Comparison of ENCODE assay signal across 14 cellular contexts in genomic region chr19:3109491-3109890, GRCh38. TPM values are rescaled to one million over a fixed set of nuclear protein-coding genes. Genes with fewer than 3 reads are reported as not detected.
DNase-seq lines count a peak whose midpoint lies in the region; FAIRE-seq and TF ChIP-seq lines count a peak whose summit lies in the region.
"Had no signal": no experiment of that assay in that cellular context is flagged by ENCODE, and none has a peak within 500 bp of the region (broad histone marks: within the 10 kb centered on the region; RNA-seq: fewer than 3 reads in every experiment).

No MANE protein-coding gene starts in this region.

- 94% methylated on average over 18 of the region's 22 CpGs for WGBS in mammary epithelial cell (ENCODE audit: low coverage, missing lambda C conversion rate)

- FAIRE-seq in kidney (lab: Jason Lieb, UNC): no peak
- FAIRE-seq: H54 had no signal

- no peak overlapping the region for H3K9ac ChIP-seq in mammary epithelial cell (ENCODE audit: insufficient read depth, low read length)
- H3K9ac ChIP-seq in kidney (ENCODE audit: low read length in 2 of 2): no peak overlapping the region

- POLR2A ChIA-PET in MCF 10A (lab: Yijun Ruan, JAX): no interaction called here

- peaks cover 2% of the 10 kb centered on the region for H4K20me1 ChIP-seq in mammary epithelial cell (ENCODE audit: insufficient read depth, low read length)

- in situ Hi-C loops in mammary epithelial cell (cut with MboI; ENCODE audit: low sequenced_read_pairs in 2 of 2): loop anchor here (10.0 kb wide), 2 partner anchors 145 to 155 kb away; no protein-coding TSS in a partner anchor
- in situ Hi-C loops in GM13977 (cut with MboI; ENCODE audit: low pct_unique_long_range_greater_than_20kb, low sequenced_read_pairs, unreplicated experiment): loop anchor here (10.0 kb wide), 1 partner anchor 145 kb away; no protein-coding TSS in a partner anchor

- H3K27me3 ChIP-seq in mammary epithelial cell (ENCODE audit: insufficient read depth, low read length) (no peaks in the 10 kb centered on the region), BE2C (no peaks in the 10 kb centered on the region)

- H3K27ac ChIP-seq in mammary epithelial cell (ENCODE audit: insufficient read depth, low read depth, low read length) (no peak overlapping the region), kidney (ENCODE audit: low read depth in 2 of 2, low read length in 2 of 2) (no peak overlapping the region)
- H3K27ac ChIP-seq: 22Rv1, HL-60 had no signal

- H3K36me3 Mint-ChIP-seq in MCF 10A (ENCODE audit: insufficient read depth, unreplicated experiment): peaks cover 12% of the 10 kb centered on the region

- H3K4me3 ChIP-seq in mammary epithelial cell (replicated peaks in 1 of 3; ENCODE audit: insufficient read depth in 1 of 3, low read depth in 2 of 3, low read length in 3 of 3) (no peak overlapping the region), BE2C (ENCODE audit: low read depth, low read length) (no peak overlapping the region), kidney (ENCODE audit: low read length in 2 of 2) (no peak overlapping the region)

- intact Hi-C loops in MCF 10A (cut with micrococcal nuclease): no loop called here
- intact Hi-C loops in mammary epithelial cell (cut with micrococcal nuclease): loop anchor here (10.0 kb wide), 1 partner anchor 225 kb away; no protein-coding TSS in a partner anchor
- intact Hi-C loops in kidney (cut with DNase I): loop anchor here (10.0 kb wide), 1 partner anchor 145 kb away; no protein-coding TSS in a partner anchor

- peaks cover 6% of the 10 kb centered on the region for H3K4me1 Mint-ChIP-seq in MCF 10A (ENCODE audit: insufficient read depth, unreplicated experiment)

- H3K27me3 Mint-ChIP-seq in MCF 10A (ENCODE audit: insufficient read depth, unreplicated experiment): no peaks in the 10 kb centered on the region
- H3K27me3 Mint-ChIP-seq: CD4-positive, alpha-beta T cell had no signal

- CTCF ChIA-PET in MCF 10A (lab: Yijun Ruan, JAX): interaction anchor here (0.9 to 6.6 kb wide), 10 partner anchors 11 to 157 kb away, joined by 3 to 42 read pairs (median 16); no protein-coding TSS in a partner anchor
- CTCF ChIA-PET in mammary epithelial cell (lab: Charles Lee; ENCODE audit: low non-redundant PET): no interaction called here

- H3K9me3 ChIP-seq in mammary epithelial cell (replicated peaks; ENCODE audit: insufficient read depth, low read length) (no peaks in the 10 kb centered on the region), BE2C (no peaks in the 10 kb centered on the region), kidney (ENCODE audit: control insufficient read depth in 1 of 2, low read length in 2 of 2) (no peaks in the 10 kb centered on the region)

- no peak overlapping the region for H2AFZ ChIP-seq in mammary epithelial cell (ENCODE audit: low read depth, low read length)

- BruUV-seq in MCF 10A (replicated peaks; lab: Mats Ljungman, UMichigan) (no TSS peak), mammary epithelial cell (replicated peaks; lab: Mats Ljungman, UMichigan) (no TSS peak)

- H3K9me3 Mint-ChIP-seq in MCF 10A (ENCODE audit: unreplicated experiment): no peaks in the 10 kb centered on the region
- H3K9me3 Mint-ChIP-seq: CD4-positive, alpha-beta T cell had no signal

- no peak for DNase-seq in MCF 10A (ENCODE audit: unreplicated experiment)
- DNase-seq in mammary epithelial cell: no peak
- DNase-seq in BE2C: peak; percentile 4
- DNase-seq in GM13977 (ENCODE audit: low spot score): no peak
- peak; percentile 73 for DNase-seq in kidney
- no peak for DNase-seq in activated CD8-positive, alpha-beta memory T cell treated with anti-CD3 and anti-CD28 coated beads for 24 hours
- DNase-seq in activated gamma-delta T cell treated with Interleukin-2 at 50 U/mL for 16 hours: no peak
- no peak for DNase-seq in SIG-M5 (lab: John Stamatoyannopoulos, UW)
- DNase-seq: Calu3; CD4-positive, alpha-beta T cell had no signal

- H3K27ac Mint-ChIP-seq in MCF 10A (ENCODE audit: low read depth, unreplicated experiment): peak overlapping the region; percentile 53
- H3K27ac Mint-ChIP-seq: CD4-positive, alpha-beta T cell had no signal

- H3K36me3 ChIP-seq in mammary epithelial cell (ENCODE audit: insufficient read depth, low read length): no peaks in the 10 kb centered on the region
- H3K36me3 ChIP-seq in BE2C: peaks cover 8% of the 10 kb centered on the region; the same call in 1 of the 2 replicates
- peaks cover 0 to 3% of the 10 kb centered on the region in 2 donors for H3K36me3 ChIP-seq in kidney (ENCODE audit: control insufficient read depth in 1 of 2, insufficient read depth in 2 of 2, low read length in 2 of 2)

- TF ChIP-seq CTCF in MCF 10A (IDR thresholded peaks at IDR 0.05; ENCODE audit: unreplicated experiment) (no peak), mammary epithelial cell (conservative IDR thresholded peaks at IDR 0.05 in 1 of 2, IDR thresholded peaks at IDR 0.05 in 1 of 2; ENCODE audit: extremely low read depth in 1 of 2, insufficient read depth in 1 of 2, low read depth in 1 of 2, low read length in 2 of 2) (no peak), BE2C (IDR thresholded peaks at IDR 0.05; ENCODE audit: low read depth, low read length) (no peak), GM13977 (IDR thresholded peaks at IDR 0.05; ENCODE audit: extremely low read depth, insufficient read depth, missing control alignments) (peak; percentile 2), kidney (IDR thresholded peaks at IDR 0.05; ENCODE audit: borderline replicate concordance, extremely low read depth, insufficient read depth) (no peak)

- H3K4me1 ChIP-seq in mammary epithelial cell (ENCODE audit: insufficient read depth, low read length) (no peaks in the 10 kb centered on the region), BE2C (no peaks in the 10 kb centered on the region), kidney (ENCODE audit: control insufficient read depth in 1 of 2, insufficient read depth in 1 of 2, low read depth in 1 of 2, low read length in 2 of 2) (peaks cover 13 to 23% of the 10 kb centered on the region in 2 donors)

- dilution Hi-C loops in mammary epithelial cell (cut with HindIII; ENCODE audit: low sequenced_read_pairs): no loop called here

- no peak overlapping the region for H3K4me3 Mint-ChIP-seq in MCF 10A (ENCODE audit: unreplicated experiment)
- H3K4me3 Mint-ChIP-seq: CD4-positive, alpha-beta T cell had no signal

- no peak overlapping the region for H3K4me2 ChIP-seq in mammary epithelial cell (ENCODE audit: insufficient read depth, low read depth, low read length)

- peaks cover 98% of the 10 kb centered on the region for H3K79me2 ChIP-seq in mammary epithelial cell (ENCODE audit: insufficient read depth, low read length)

RNA-seq across cellular contexts. Expression of gene GNA11, which starts 15.3 kb away (rescaled TPM):
- 40.9 and 48.1 TPM in 2 replicates for total RNA-seq in MCF 10A (2022)
- 10 to 100 TPM; 68.1 to 91.4 TPM for total RNA-seq in mammary epithelial cell
- 67.4 TPM for polyA plus RNA-seq in mammary epithelial cell
- 86.9 TPM for polyA minus RNA-seq in mammary epithelial cell
- 180 TPM for polyA plus RNA-seq in BE2C (2012; ENCODE audit: insufficient read depth, insufficient read length, low read depth)
- total RNA-seq in kidney: 69.4 TPM
- polyA plus RNA-seq in kidney (ENCODE audit: insufficient read depth, low read depth, low replicate concordance): 43.9 TPM

RNA-seq across cellular contexts. Expression of gene GNA15, which starts 26.3 kb away (rescaled TPM):
- total RNA-seq in MCF 10A (2022): 32.9 and 47.1 TPM in 2 replicates
- total RNA-seq in mammary epithelial cell: 100 to 1,000 TPM in 1 of 2 donors, 10 to 100 TPM in 1; 28.7 to 110 TPM
- 57.1 TPM for polyA plus RNA-seq in mammary epithelial cell
- 43.7 TPM for polyA minus RNA-seq in mammary epithelial cell
- polyA plus RNA-seq in BE2C (2012; ENCODE audit: insufficient read depth, insufficient read length, low read depth): 1.9 TPM
- total RNA-seq in kidney: 8.7 TPM
- 1.7 TPM for polyA plus RNA-seq in kidney (ENCODE audit: insufficient read depth, low read depth, low replicate concordance)
- total RNA-seq: Daoy had no signal

RNA-seq across cellular contexts. Expression of gene TLE5, which starts 47.2 kb away (rescaled TPM):
- total RNA-seq in MCF 10A (2022) (266 and 273 TPM in 2 replicates), mammary epithelial cell (100 to 1,000 TPM; 348 to 349 TPM), kidney (526 TPM)
- polyA plus RNA-seq in mammary epithelial cell (370 TPM), kidney (ENCODE audit: insufficient read depth, low read depth, low replicate concordance) (580 TPM)
- 319 TPM for polyA minus RNA-seq in mammary epithelial cell
- 1,091 TPM for polyA plus RNA-seq in BE2C (2012; ENCODE audit: insufficient read depth, insufficient read length, low read depth)

Comparison
In these comparisons a context has a peak if more than half of its experiments do, and no peak if none do; other contexts are left out.
1. DNase-seq: peak in BE2C (single experiment) and kidney (single experiment); none in MCF 10A (single experiment), mammary epithelial cell (single experiment), GM13977 (single experiment), activated CD8-positive, alpha-beta memory T cell treated with anti-CD3 and anti-CD28 coated beads for 24 hours (single experiment), activated gamma-delta T cell treated with Interleukin-2 at 50 U/mL for 16 hours (single experiment) and SIG-M5 (single experiment).